29 cellular contexts compared by ENCODE assay signal in genomic region chr6:88670369-88670768, GRCh38.
"Had no signal": no experiment of that assay in that cellular context is flagged by ENCODE, and none has a peak within 500 bp of the region (broad histone marks: within the 10 kb centered on the region; RNA-seq: fewer than 3 reads in every experiment).

No MANE protein-coding gene starts in this region.

- H3K36me3 ChIP-seq: brain microvascular endothelial cell, thoracic aorta, WERI-Rb-1 had no signal

- H2AFZ ChIP-seq: neural progenitor cell had no signal

- H3K4me1 Mint-ChIP-seq: activated CD4-positive, alpha-beta T cell treated with anti-CD3 and anti-CD28 coated beads, Interleukin-2, amount 10 ng/mL, durations not matched to agents 7 days and 5 days; activated naive CD4-positive, alpha-beta T cell treated with anti-CD3 and anti-CD28 coated beads, Interleukin-2, amount 50 U/mL, for 24 hours; naive thymus-derived CD8-positive, alpha-beta T cell; neural progenitor cell had no signal

- H3K4me3 ChIP-seq: esophagus squamous epithelium, gastroesophageal sphincter, heart right ventricle, lung, neural progenitor cell, thoracic aorta, vagina had no signal

- H3K4me1 ChIP-seq: esophagus squamous epithelium, gastroesophageal sphincter, heart right ventricle, neural progenitor cell, vagina had no signal

- H3K4me3 Mint-ChIP-seq: activated CD4-positive, alpha-beta T cell treated with anti-CD3 and anti-CD28 coated beads, Interleukin-2, amount 10 ng/mL, durations not matched to agents 7 days and 5 days; activated CD8-positive, alpha-beta T cell treated with anti-CD3 and anti-CD28 coated beads, Interleukin-2, amount 10 ng/mL, durations not matched to agents 7 days and 5 days; activated naive CD4-positive, alpha-beta T cell treated with anti-CD3 and anti-CD28 coated beads, Interleukin-2, amount 50 U/mL, for 24 hours; naive thymus-derived CD8-positive, alpha-beta T cell; neural progenitor cell; stimulated activated naive B cell treated with anti-CD40 and anti-IgM and Interleukin-4, amounts not matched to agents 10 μg/mL and 1 μg/mL and 100 μg/mL, for 72 hours; T-helper 2 cell treated with Interferon-gamma antibody and Interleukin-4, amounts not matched to agents 5 μg/mL and 100 μg/mL, for 36 hours; type B pancreatic cell had no signal

- H3K27me3 Mint-ChIP-seq: activated CD4-positive, alpha-beta T cell treated with anti-CD3 and anti-CD28 coated beads, Interleukin-2, amount 10 ng/mL, durations not matched to agents 7 days and 5 days; activated naive CD4-positive, alpha-beta T cell treated with anti-CD3 and anti-CD28 coated beads, Interleukin-2, amount 50 U/mL, for 24 hours; naive thymus-derived CD8-positive, alpha-beta T cell; stimulated activated naive B cell treated with anti-CD40 and anti-IgM and Interleukin-4, amounts not matched to agents 10 μg/mL and 1 μg/mL and 100 μg/mL, for 72 hours; type B pancreatic cell had no signal

- H3K9ac ChIP-seq: neural progenitor cell had no signal

- FAIRE-seq: endothelial cell of umbilical vein, keratinocyte, TTC549 had no signal

- H3K27ac ChIP-seq: brain microvascular endothelial cell, esophagus squamous epithelium, gastroesophageal sphincter, heart right ventricle, neural progenitor cell, thoracic aorta, vagina, WERI-Rb-1 had no signal

- H3K4me2 ChIP-seq: neural progenitor cell had no signal

- DNase-seq: activated CD4-positive, alpha-beta T cell treated with anti-CD3 and anti-CD28 coated beads, Interleukin-2, amount 10 ng/mL, durations not matched to agents 7 days and 5 days; activated CD4-positive, CD25-positive, alpha-beta regulatory T cell treated with anti-CD3 and anti-CD28 coated beads, Interleukin-2, amount 50 U/mL, for 72 hours; activated CD8-positive, alpha-beta T cell treated with anti-CD3 and anti-CD28 coated beads, Interleukin-2, amount 10 ng/mL, durations not matched to agents 7 days and 5 days; activated gamma-delta T cell treated with Interleukin-2 at 50 U/mL for 16 hours; activated T-cell treated with anti-CD3 and anti-CD28 coated beads, Interleukin-2, amount 50 U/mL, for 1 hour; aorta; brain microvascular endothelial cell; caudate nucleus; dermis blood vessel endothelial cell; effector CD8-positive, alpha-beta T cell; esophagus squamous epithelium; heart right ventricle; posterior cingulate gyrus; stimulated activated CD4-positive, alpha-beta T cell treated with anti-CD3 and anti-CD28 coated beads, Interleukin-2, amount 100 ng/mL, for 48 hours; stimulated activated CD8-positive, alpha-beta memory T cell treated with anti-CD3 and anti-CD28 coated beads, Interleukin-4, amount 100 ng/mL, for 48 hours; stimulated activated naive B cell treated with anti-CD40 and anti-IgM and Interleukin-4, amounts not matched to agents 10 μg/mL and 1 μg/mL and 100 μg/mL, for 72 hours; WERI-Rb-1 had no signal

- ATAC-seq: activated CD8-positive, alpha-beta T cell treated with anti-CD3 and anti-CD28 coated beads, Interleukin-2, amount 10 ng/mL, durations not matched to agents 7 days and 5 days; gastroesophageal sphincter; heart right ventricle; naive thymus-derived CD8-positive, alpha-beta T cell; stimulated activated naive B cell treated with anti-CD40 and anti-IgM and Interleukin-4, amounts not matched to agents 10 μg/mL and 1 μg/mL and 100 μg/mL, for 72 hours had no signal

- H3K27me3 ChIP-seq: brain microvascular endothelial cell, esophagus squamous epithelium, gastroesophageal sphincter, heart right ventricle, neural progenitor cell, vagina had no signal

- H3K27ac Mint-ChIP-seq: activated CD4-positive, alpha-beta T cell treated with anti-CD3 and anti-CD28 coated beads, Interleukin-2, amount 10 ng/mL, durations not matched to agents 7 days and 5 days; activated CD8-positive, alpha-beta T cell treated with anti-CD3 and anti-CD28 coated beads, Interleukin-2, amount 10 ng/mL, durations not matched to agents 7 days and 5 days; activated naive CD4-positive, alpha-beta T cell treated with anti-CD3 and anti-CD28 coated beads, Interleukin-2, amount 50 U/mL, for 24 hours; naive thymus-derived CD8-positive, alpha-beta T cell; neural progenitor cell; stimulated activated naive B cell treated with anti-CD40 and anti-IgM and Interleukin-4, amounts not matched to agents 10 μg/mL and 1 μg/mL and 100 μg/mL, for 72 hours; T-helper 2 cell treated with Interferon-gamma antibody and Interleukin-4, amounts not matched to agents 5 μg/mL and 100 μg/mL, for 36 hours; type B pancreatic cell had no signal
